ENCODE assay signal across 20 cellular contexts in genomic region chr13:80695841-80696240, GRCh38.
DNase-seq lines count a peak whose midpoint lies in the region; TF ChIP-seq lines count a peak whose summit lies in the region.
"Had no signal": no experiment of that assay in that cellular context is flagged by ENCODE, and none has a peak within 500 bp of the region (broad histone marks: within the 10 kb centered on the region; RNA-seq: fewer than 3 reads in every experiment).

No MANE protein-coding gene starts in this region.

- H3K4me2 ChIP-seq in neural progenitor cell, result no peak overlapping the region
- H3K4me2 ChIP-seq: A549, KMS-11 had no signal

- no peaks in the 10 kb centered on the region for H4K20me1 ChIP-seq in neural progenitor cell (ENCODE audit: low read depth)

- no peak for TF ChIP-seq EP300 in stomach (IDR thresholded peaks at IDR 0.05)

- no peaks in the 10 kb centered on the region for H3K9me3 ChIP-seq in HUES64 (ENCODE audit: insufficient read depth, low read depth, low read length)
- no peaks in the 10 kb centered on the region for H3K9me3 ChIP-seq in neural progenitor cell (ENCODE audit: low read depth)
- H3K9me3 ChIP-seq in stomach, result peaks cover 0 to 18% (median 8%) of the 10 kb centered on the region in 4 donors
- H3K9me3 ChIP-seq: A549 had no signal

- no peaks in the 10 kb centered on the region for H3K79me2 ChIP-seq in neural progenitor cell (ENCODE audit: low read depth)

- H3K4me3 ChIP-seq in HUES64 (ENCODE audit: low read length), result no peak overlapping the region
- no peak overlapping the region for H3K4me3 ChIP-seq in fibroblast of pulmonary artery (replicated peaks; ENCODE audit: low read depth, low read length)
- H3K4me3 ChIP-seq in neural progenitor cell, result no peak overlapping the region
- H3K4me3 ChIP-seq in stomach, result no peak overlapping the region
- H3K4me3 ChIP-seq: A549, GM12878 had no signal

- no peak for TF ChIP-seq POLR2A in stomach (IDR thresholded peaks at IDR 0.05)

- no peaks in the 10 kb centered on the region for H3F3A ChIP-seq in neural progenitor cell (ENCODE audit: low read depth)

- TF ChIP-seq CTCF in fibroblast of pulmonary artery (IDR thresholded peaks at IDR 0.05; ENCODE audit: low read length, missing control alignments), result no peak
- TF ChIP-seq CTCF in neural progenitor cell (IDR thresholded peaks at IDR 0.05), result no peak
- no peak for TF ChIP-seq CTCF in stomach (IDR thresholded peaks at IDR 0.05)

- H3K36me3 ChIP-seq in HUES64 (ENCODE audit: insufficient read depth, low read length) (no peaks in the 10 kb centered on the region), neural progenitor cell (no peaks in the 10 kb centered on the region), stomach (no peaks in the 10 kb centered on the region)

- H3K27me3 ChIP-seq in HUES64 (ENCODE audit: insufficient read depth, low read length) (no peaks in the 10 kb centered on the region), neural progenitor cell (no peaks in the 10 kb centered on the region), stomach (no peaks in the 10 kb centered on the region)

- peak; percentile 1 for DNase-seq in astrocyte of the hippocampus (ENCODE audit: low read depth, low spot score)
- peak; percentile 7 for DNase-seq in fibroblast of pulmonary artery (ENCODE audit: low read depth)
- peak; percentile 22 for DNase-seq in neural progenitor cell (ENCODE audit: low spot score)
- no peak for DNase-seq in ACHN
- DNase-seq in ecto neural progenitor cell (ENCODE audit: low spot score), result no peak
- DNase-seq in stomach, result no peak
- DNase-seq: C1 segment of cervical spinal cord; Caco-2; CD8-positive, alpha-beta T cell; GOT3; IMR-90; MM.1S; NCI-H2029; NCI-H526 treated with DMSO at 0.1 percent for 48 hours; Right ventricle myocardium superior; RPMI8226 had no signal

- H3K4me1 ChIP-seq in HUES64 (ENCODE audit: insufficient read depth, low read length) (peaks cover 14% of the 10 kb centered on the region; the same call in 1 of the 2 replicates), neural progenitor cell (peaks cover 8% of the 10 kb centered on the region), stomach (no peaks in the 10 kb centered on the region)
- H3K4me1 ChIP-seq: A549, Caco-2 had no signal

- in situ Hi-C loops in ACHN (cut with HindIII; ENCODE audit: low pct_ligation_motif_present, low pct_unique_long_range_greater_than_20kb, low sequenced_read_pairs), result no loop called here

- H3K27ac ChIP-seq in HUES64 (ENCODE audit: low read depth, low read length), result peak overlapping the region; percentile 8; the same call in 1 of the 2 replicates
- no peak overlapping the region for H3K27ac ChIP-seq in neural progenitor cell
- H3K27ac ChIP-seq in stomach, result no peak overlapping the region
- H3K27ac ChIP-seq: A549, KMS-11 had no signal

- H3K27ac Mint-ChIP-seq in neural progenitor cell, result no peak overlapping the region
- H3K27ac Mint-ChIP-seq: CD8-positive, alpha-beta T cell had no signal

- H3K9me3 Mint-ChIP-seq in neural progenitor cell, result peaks cover 37% of the 10 kb centered on the region

- 52% methylated on average over 1 of the region's 1 CpG for WGBS in HUES64
- 75 to 94% (median 83%) methylated on average over 1 of the region's 1 CpG for WGBS in stomach, 5 donors

- no peaks in the 10 kb centered on the region for H3K27me3 Mint-ChIP-seq in neural progenitor cell (ENCODE audit: insufficient read depth, low read depth)

- H3K9ac ChIP-seq in HUES64 (ENCODE audit: low read depth, low read length) (no peak overlapping the region), neural progenitor cell (no peak overlapping the region)
- H3K9ac ChIP-seq: KMS-11 had no signal

- H3K4me1 Mint-ChIP-seq in neural progenitor cell, result peaks cover 5% of the 10 kb centered on the region

- peaks cover 9% of the 10 kb centered on the region for H3K36me3 Mint-ChIP-seq in neural progenitor cell
- H3K36me3 Mint-ChIP-seq: CD8-positive, alpha-beta T cell had no signal

- intact Hi-C loops in stomach (cut with DNase I; ENCODE audit: low total_unique reads), result no loop called here

- no peak overlapping the region for H2AFZ ChIP-seq in neural progenitor cell (replicated peaks)

- no peak overlapping the region for H3K4me3 Mint-ChIP-seq in neural progenitor cell
- H3K4me3 Mint-ChIP-seq: CD8-positive, alpha-beta T cell had no signal

Comparison
In these comparisons a context has a peak if more than half of its experiments do, and no peak if none do; other contexts are left out.
1. DNase-seq: peak in astrocyte of the hippocampus (single experiment), fibroblast of pulmonary artery (single experiment) and neural progenitor cell (single experiment); none in ACHN (single experiment), ecto neural progenitor cell (single experiment) and stomach (single experiment).